Comparison of ENCODE assay signal across 1 cellular context in genomic region chr5:5524327-5524726, GRCh38.
TF ChIP-seq lines count a peak whose summit lies in the region.

No MANE protein-coding gene starts in this region.

TF ChIP-seq in H1, 55 proteins besides CTCF, POLR2A, EP300 and RAD21:
- TF ChIP-seq ZNF274 (IDR thresholded peaks at IDR 0.05; ENCODE audit: borderline replicate concordance, extremely low read depth, low read length) (no peak), USF2 (IDR thresholded peaks at IDR 0.05; ENCODE audit: low read length) (no peak), NANOG (IDR thresholded peaks at IDR 0.05; ENCODE audit: insufficient read depth, low read depth, low read length, poor library complexity, severe bottlenecking) (no peak), ASH2L (IDR thresholded peaks at IDR 0.05; ENCODE audit: low read length) (no peak), SP4 (IDR thresholded peaks at IDR 0.05; ENCODE audit: low read length) (no peak), E2F6 (IDR thresholded peaks at IDR 0.05) (no peak), RFX5 (IDR thresholded peaks at IDR 0.05; ENCODE audit: borderline replicate concordance, low read depth, low read length) (no peak), RNF2 (IDR thresholded peaks at IDR 0.05; ENCODE audit: borderline replicate concordance, low read depth, low read length, missing control alignments, poor library complexity, severe bottlenecking) (no peak), SP1 (IDR thresholded peaks at IDR 0.05; ENCODE audit: low read depth, low read length) (no peak), TEAD4 (IDR thresholded peaks at IDR 0.05; ENCODE audit: low read depth, low read length) (no peak), GABPA (IDR thresholded peaks at IDR 0.05; ENCODE audit: borderline replicate concordance, insufficient read depth, low read length) (no peak), BRCA1 (IDR thresholded peaks at IDR 0.05; ENCODE audit: low read depth, low read length) (no peak), CBX8 (IDR thresholded peaks at IDR 0.05; ENCODE audit: borderline replicate concordance, low read depth, low read length) (no peak), CEBPB (IDR thresholded peaks at IDR 0.05; ENCODE audit: low read depth, low read length) (no peak), TAF7 (optimal IDR thresholded peaks at IDR 0.05; ENCODE audit: borderline replicate concordance, low read depth, low read length) (no peak), PHF8 (conservative IDR thresholded peaks at IDR 0.05; ENCODE audit: low read depth, low read length) (no peak), SIN3A (conservative IDR thresholded peaks at IDR 0.05 in 1 of 2, IDR thresholded peaks at IDR 0.05 in 1 of 2; ENCODE audit: low read depth in 1 of 2, low read length in 2 of 2) (no peak), TCF12 (IDR thresholded peaks at IDR 0.05; ENCODE audit: low read depth, low read length) (no peak)
